ENCODE assay signal across 1 cellular context in the genomic region with DNA sequence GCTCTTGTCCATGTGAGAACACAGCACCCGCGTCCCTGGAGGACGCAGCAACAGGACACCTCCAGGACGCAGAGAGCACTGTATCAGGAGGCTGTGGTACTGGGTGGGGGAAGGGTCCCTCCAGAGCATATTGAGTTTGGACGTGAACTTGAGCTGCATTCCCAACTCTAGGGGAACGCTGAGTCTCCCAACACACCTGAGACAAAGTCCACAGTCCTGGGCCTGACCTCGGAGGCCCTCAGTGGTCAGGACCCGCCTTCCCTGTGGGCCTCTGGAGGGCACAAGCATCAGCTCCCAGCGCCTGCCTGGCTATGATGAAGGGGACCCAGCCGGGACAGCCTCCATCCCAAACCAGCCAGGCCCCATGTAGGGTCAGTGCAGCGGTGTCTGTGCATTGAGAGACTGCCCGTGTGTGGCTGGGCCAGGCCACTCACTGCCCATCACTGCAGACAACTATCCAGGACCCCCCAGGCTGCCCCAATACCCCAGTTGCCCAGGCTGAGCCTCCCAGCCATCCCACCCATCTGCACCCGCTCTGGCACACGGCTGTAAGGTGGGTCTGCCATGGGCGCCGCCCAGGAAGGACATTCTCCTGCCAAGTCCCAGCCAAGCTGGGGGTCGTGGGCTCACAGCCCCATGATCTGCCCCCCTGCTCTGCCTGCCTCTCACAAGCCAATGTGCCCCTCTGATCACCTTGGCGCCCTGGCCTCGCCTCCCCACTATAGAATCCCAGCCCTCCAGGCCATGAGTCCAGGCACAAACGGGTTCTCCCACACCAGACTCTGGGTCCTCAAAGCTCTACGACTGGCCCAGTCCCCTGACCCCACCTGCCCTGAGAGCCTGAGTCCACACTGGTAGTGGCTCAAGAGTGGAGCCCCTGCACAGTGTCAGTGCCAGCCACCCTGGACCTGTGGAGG.
TF ChIP-seq lines count a peak whose summit lies in the region.

No MANE protein-coding gene starts in this region.

TF ChIP-seq in HepG2, 621 proteins besides CTCF, POLR2A, EP300 and RAD21 (continued from another document and continues in another):
- TF ChIP-seq PRMT3 (CRISPR knock-in tag; IDR thresholded peaks at IDR 0.05; ENCODE audit: borderline replicate concordance, low read depth) (no peak), FOXJ3 (CRISPR knock-in tag; IDR thresholded peaks at IDR 0.05; ENCODE audit: borderline replicate concordance) (no peak), ZFP37 (CRISPR knock-in tag; IDR thresholded peaks at IDR 0.05; ENCODE audit: borderline replicate concordance) (no peak), RCOR2 (CRISPR knock-in tag; IDR thresholded peaks at IDR 0.05) (no peak), SP5 (CRISPR knock-in tag; IDR thresholded peaks at IDR 0.05; ENCODE audit: borderline replicate concordance, low read depth) (no peak), HNF4G (IDR thresholded peaks at IDR 0.05; ENCODE audit: borderline replicate concordance, low read depth, low read length) (peak; percentile 60; the same call in 1 of the 2 replicates), HNF4G (CRISPR knock-in tag; IDR thresholded peaks at IDR 0.05; ENCODE audit: borderline replicate concordance, low read depth) (no peak), SIN3A (IDR thresholded peaks at IDR 0.05; ENCODE audit: borderline replicate concordance, low read depth, low read length) (no peak), NR3C1 (CRISPR knock-in tag; IDR thresholded peaks at IDR 0.05) (no peak), KLF6 (CRISPR knock-in tag; IDR thresholded peaks at IDR 0.05) (no peak), ZNF816 (CRISPR knock-in tag; IDR thresholded peaks at IDR 0.05; ENCODE audit: borderline replicate concordance) (no peak), CREM (IDR thresholded peaks at IDR 0.05) (no peak), CREM (CRISPR knock-in tag; IDR thresholded peaks at IDR 0.05) (no peak), MTF2 (CRISPR knock-in tag; IDR thresholded peaks at IDR 0.05; ENCODE audit: borderline replicate concordance) (no peak), SP4 (CRISPR knock-in tag; IDR thresholded peaks at IDR 0.05) (0 out of 2 replicates have a peak, but pooled peaks have one; percentile 27), ZBTB8A (CRISPR knock-in tag; IDR thresholded peaks at IDR 0.05; ENCODE audit: borderline replicate concordance, low read depth) (no peak), SRSF9 (IDR thresholded peaks at IDR 0.05; ENCODE audit: borderline replicate concordance, insufficient read depth, low read depth, low read length, poor library complexity, severe bottlenecking) (no peak), MED8 (CRISPR knock-in tag; IDR thresholded peaks at IDR 0.05; ENCODE audit: insufficient replicate concordance) (no peak), PPARG (CRISPR knock-in tag; conservative IDR thresholded peaks at IDR 0.05) (no peak), JUN (CRISPR knock-in tag; IDR thresholded peaks at IDR 0.05) (no peak), MZF1 (CRISPR knock-in tag; IDR thresholded peaks at IDR 0.05; ENCODE audit: borderline replicate concordance) (no peak), HOXA5 (CRISPR knock-in tag; IDR thresholded peaks at IDR 0.05) (no peak), GTF2F1 (IDR thresholded peaks at IDR 0.05; ENCODE audit: low read length) (no peak), DNMT1 (CRISPR knock-in tag; IDR thresholded peaks at IDR 0.05) (0 out of 2 replicates have a peak, but pooled peaks have one; percentile 17), EED (CRISPR knock-in tag; IDR thresholded peaks at IDR 0.05) (peak; percentile 47; the same call in 1 of the 2 replicates), ZNF672 (CRISPR knock-in tag; IDR thresholded peaks at IDR 0.05) (no peak), ZBTB7B (CRISPR knock-in tag; IDR thresholded peaks at IDR 0.05) (no peak), RARA (CRISPR knock-in tag; IDR thresholded peaks at IDR 0.05) (peak; percentile 72)
- TF ChIP-seq, protein P1, sequence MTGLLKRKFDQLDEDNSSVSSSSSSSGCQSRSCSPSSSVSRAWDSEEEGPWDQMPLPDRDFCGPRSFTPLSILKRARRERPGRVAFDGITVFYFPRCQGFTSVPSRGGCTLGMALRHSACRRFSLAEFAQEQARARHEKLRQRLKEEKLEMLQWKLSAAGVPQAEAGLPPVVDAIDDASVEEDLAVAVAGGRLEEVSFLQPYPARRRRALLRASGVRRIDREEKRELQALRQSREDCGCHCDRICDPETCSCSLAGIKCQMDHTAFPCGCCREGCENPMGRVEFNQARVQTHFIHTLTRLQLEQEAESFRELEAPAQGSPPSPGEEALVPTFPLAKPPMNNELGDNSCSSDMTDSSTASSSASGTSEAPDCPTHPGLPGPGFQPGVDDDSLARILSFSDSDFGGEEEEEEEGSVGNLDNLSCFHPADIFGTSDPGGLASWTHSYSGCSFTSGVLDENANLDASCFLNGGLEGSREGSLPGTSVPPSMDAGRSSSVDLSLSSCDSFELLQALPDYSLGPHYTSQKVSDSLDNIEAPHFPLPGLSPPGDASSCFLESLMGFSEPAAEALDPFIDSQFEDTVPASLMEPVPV (CRISPR knock-in tag; IDR thresholded peaks at IDR 0.05): no peak
- TF ChIP-seq, protein P2, sequence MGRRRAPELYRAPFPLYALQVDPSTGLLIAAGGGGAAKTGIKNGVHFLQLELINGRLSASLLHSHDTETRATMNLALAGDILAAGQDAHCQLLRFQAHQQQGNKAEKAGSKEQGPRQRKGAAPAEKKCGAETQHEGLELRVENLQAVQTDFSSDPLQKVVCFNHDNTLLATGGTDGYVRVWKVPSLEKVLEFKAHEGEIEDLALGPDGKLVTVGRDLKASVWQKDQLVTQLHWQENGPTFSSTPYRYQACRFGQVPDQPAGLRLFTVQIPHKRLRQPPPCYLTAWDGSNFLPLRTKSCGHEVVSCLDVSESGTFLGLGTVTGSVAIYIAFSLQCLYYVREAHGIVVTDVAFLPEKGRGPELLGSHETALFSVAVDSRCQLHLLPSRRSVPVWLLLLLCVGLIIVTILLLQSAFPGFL (CRISPR knock-in tag; IDR thresholded peaks at IDR 0.05): no peak
- TF ChIP-seq, protein P3, sequence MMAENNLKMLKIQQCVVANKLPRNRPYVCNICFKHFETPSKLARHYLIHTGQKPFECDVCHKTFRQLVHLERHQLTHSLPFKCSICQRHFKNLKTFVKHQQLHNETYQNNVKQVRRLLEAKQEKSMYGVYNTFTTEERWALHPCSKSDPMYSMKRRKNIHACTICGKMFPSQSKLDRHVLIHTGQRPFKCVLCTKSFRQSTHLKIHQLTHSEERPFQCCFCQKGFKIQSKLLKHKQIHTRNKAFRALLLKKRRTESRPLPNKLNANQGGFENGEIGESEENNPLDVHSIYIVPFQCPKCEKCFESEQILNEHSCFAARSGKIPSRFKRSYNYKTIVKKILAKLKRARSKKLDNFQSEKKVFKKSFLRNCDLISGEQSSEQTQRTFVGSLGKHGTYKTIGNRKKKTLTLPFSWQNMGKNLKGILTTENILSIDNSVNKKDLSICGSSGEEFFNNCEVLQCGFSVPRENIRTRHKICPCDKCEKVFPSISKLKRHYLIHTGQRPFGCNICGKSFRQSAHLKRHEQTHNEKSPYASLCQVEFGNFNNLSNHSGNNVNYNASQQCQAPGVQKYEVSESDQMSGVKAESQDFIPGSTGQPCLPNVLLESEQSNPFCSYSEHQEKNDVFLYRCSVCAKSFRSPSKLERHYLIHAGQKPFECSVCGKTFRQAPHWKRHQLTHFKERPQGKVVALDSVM (CRISPR knock-in tag; IDR thresholded peaks at IDR 0.05): no peak
- TF ChIP-seq, protein P4, sequence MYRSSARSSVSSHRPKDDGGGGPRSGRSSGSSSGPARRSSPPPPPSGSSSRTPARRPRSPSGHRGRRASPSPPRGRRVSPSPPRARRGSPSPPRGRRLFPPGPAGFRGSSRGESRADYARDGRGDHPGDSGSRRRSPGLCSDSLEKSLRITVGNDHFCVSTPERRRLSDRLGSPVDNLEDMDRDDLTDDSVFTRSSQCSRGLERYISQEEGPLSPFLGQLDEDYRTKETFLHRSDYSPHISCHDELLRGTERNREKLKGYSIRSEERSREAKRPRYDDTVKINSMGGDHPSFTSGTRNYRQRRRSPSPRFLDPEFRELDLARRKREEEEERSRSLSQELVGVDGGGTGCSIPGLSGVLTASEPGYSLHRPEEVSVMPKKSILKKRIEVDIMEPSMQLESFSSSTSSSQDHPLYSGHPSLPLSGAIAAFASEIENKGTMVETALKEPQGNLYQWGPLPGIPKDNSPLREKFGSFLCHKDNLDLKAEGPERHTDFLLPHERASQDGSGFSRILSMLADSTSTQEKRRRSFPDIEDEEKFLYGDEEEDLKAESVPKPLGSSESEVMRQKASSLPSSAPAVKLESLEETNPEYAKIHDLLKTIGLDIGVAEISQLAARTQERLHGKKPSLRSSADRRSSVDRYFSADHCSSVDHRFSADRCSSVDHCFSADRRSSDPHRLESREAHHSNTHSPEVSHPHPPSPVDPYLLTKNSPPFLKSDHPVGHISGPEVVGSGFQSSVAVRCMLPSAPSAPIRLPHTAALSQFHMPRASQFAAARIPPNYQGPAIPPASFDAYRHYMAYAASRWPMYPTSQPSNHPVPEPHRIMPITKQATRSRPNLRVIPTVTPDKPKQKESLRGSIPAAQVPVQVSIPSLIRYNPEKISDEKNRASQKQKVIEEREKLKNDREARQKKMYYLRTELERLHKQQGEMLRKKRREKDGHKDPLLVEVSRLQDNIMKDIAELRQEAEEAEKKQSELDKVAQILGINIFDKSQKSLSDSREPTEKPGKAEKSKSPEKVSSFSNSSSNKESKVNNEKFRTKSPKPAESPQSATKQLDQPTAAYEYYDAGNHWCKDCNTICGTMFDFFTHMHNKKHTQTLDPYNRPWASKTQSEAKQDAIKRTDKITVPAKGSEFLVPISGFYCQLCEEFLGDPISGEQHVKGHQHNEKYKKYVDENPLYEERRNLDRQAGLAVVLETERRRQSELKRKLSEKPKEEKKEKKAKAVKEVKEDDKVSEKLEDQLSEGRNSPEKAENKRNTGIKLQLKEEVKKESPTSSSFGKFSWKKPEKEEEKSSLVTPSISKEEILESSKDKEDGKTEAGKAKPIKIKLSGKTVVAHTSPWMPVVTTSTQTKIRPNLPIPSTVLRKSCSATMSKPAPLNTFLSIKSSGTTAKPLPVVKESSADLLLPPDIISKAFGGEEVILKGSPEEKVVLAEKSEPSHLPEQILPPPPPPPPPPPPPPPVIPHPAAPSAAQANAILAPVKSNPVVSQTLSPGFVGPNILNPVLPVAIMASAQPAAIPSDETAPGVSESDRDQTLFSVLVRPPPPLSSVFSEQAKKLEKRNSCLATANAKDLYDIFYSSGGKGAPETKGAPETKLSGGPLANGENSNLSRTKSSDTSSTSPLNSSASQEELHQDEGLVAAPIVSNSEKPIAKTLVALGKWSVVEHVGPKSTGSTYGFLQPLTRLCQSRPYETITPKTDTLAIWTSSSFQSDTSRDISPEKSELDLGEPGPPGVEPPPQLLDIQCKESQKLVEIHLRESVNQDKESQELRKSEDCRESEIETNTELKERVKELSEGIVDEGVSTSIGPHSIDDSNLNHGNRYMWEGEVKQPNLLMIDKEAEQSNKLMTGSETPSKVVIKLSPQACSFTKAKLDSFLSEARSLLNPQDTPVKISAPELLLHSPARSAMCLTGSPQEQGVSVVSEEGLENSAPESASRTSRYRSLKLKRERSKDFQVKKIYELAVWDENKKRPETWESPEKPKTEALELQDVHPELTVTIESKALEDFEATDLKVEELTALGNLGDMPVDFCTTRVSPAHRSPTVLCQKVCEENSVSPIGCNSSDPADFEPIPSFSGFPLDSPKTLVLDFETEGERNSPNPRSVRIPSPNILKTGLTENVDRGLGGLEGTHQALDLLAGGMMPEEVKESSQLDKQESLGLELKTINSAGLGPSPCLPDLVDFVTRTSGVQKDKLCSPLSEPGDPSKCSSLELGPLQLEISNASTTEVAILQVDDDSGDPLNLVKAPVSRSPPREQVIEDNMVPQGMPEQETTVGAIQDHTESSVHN (CRISPR knock-in tag; IDR thresholded peaks at IDR 0.05): no peak
- TF ChIP-seq, protein P5, sequence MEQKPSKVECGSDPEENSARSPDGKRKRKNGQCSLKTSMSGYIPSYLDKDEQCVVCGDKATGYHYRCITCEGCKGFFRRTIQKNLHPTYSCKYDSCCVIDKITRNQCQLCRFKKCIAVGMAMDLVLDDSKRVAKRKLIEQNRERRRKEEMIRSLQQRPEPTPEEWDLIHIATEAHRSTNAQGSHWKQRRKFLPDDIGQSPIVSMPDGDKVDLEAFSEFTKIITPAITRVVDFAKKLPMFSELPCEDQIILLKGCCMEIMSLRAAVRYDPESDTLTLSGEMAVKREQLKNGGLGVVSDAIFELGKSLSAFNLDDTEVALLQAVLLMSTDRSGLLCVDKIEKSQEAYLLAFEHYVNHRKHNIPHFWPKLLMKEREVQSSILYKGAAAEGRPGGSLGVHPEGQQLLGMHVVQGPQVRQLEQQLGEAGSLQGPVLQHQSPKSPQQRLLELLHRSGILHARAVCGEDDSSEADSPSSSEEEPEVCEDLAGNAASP (CRISPR knock-in tag; IDR thresholded peaks at IDR 0.05; ENCODE audit: borderline replicate concordance): peak; percentile 89; the same call in 1 of the 2 replicates
- TF ChIP-seq, protein P6, sequence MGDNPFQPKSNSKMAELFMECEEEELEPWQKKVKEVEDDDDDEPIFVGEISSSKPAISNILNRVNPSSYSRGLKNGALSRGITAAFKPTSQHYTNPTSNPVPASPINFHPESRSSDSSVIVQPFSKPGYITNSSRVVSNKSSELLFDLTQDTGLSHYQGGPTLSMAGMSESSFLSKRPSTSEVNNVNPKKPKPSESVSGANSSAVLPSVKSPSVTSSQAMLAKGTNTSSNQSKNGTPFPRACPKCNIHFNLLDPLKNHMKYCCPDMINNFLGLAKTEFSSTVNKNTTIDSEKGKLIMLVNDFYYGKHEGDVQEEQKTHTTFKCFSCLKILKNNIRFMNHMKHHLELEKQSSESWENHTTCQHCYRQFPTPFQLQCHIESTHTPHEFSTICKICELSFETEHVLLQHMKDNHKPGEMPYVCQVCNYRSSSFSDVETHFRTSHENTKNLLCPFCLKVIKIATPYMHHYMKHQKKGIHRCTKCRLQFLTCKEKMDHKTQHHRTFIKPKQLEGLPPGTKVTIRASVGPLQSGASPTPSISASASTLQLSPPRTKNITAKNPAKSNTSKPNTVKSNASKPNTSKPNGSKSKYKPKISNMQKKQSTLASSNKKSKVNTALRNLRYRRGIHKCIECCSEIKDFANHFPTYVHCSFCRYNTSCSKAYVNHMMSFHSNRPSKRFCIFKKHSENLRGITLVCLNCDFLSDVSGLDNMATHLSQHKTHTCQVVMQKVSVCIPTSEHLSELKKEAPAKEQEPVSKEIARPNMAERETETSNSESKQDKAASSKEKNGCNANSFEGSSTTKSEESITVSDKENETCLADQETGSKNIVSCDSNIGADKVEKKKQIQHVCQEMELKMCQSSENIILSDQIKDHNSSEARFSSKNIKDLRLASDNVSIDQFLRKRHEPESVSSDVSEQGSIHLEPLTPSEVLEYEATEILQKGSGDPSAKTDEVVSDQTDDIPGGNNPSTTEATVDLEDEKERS (CRISPR knock-in tag; IDR thresholded peaks at IDR 0.05): no peak
- TF ChIP-seq, protein P7, sequence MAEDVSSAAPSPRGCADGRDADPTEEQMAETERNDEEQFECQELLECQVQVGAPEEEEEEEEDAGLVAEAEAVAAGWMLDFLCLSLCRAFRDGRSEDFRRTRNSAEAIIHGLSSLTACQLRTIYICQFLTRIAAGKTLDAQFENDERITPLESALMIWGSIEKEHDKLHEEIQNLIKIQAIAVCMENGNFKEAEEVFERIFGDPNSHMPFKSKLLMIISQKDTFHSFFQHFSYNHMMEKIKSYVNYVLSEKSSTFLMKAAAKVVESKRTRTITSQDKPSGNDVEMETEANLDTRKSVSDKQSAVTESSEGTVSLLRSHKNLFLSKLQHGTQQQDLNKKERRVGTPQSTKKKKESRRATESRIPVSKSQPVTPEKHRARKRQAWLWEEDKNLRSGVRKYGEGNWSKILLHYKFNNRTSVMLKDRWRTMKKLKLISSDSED (CRISPR knock-in tag; IDR thresholded peaks at IDR 0.05): no peak
- TF ChIP-seq, protein P8, sequence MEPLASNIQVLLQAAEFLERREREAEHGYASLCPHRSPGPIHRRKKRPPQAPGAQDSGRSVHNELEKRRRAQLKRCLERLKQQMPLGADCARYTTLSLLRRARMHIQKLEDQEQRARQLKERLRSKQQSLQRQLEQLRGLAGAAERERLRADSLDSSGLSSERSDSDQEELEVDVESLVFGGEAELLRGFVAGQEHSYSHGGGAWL (CRISPR knock-in tag; IDR thresholded peaks at IDR 0.05): no peak
